In the genomic region with DNA sequence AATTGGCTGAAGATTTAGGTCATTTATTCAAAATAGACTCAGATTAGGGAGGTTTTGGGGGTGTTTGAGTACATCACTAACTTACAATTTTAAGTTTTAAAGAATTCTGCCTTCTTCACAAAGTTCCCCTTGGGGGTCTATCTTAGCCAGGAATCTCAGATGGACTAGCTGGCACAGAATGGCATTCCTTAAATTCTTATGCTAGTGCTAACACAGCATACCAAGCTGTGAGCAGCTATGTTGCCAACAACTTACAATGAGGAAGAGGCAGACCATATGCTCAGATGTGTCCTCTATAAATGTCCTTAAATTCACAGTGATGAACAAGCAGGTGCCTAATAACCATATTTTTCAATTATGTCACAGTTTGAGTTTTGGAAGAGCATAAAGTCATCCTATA, we compare ENCODE assay signal across 18 cellular contexts.
DNase-seq lines count a peak whose midpoint lies in the region; ATAC-seq, FAIRE-seq and TF ChIP-seq lines count a peak whose summit lies in the region.
"Had no signal": no experiment of that assay in that cellular context is flagged by ENCODE, and none has a peak within 500 bp of the region (broad histone marks: within the 10 kb centered on the region; RNA-seq: fewer than 3 reads in every experiment).

No MANE protein-coding gene starts in this region.

- POLR2A ChIA-PET in H1 (lab: Charles Lee; ENCODE audit: partially characterized antibody): no interaction called here

- H3K27ac ChIP-seq in H1 (ENCODE audit: low read depth, low read length): no peak overlapping the region
- H3K27ac ChIP-seq in neural progenitor cell: no peak overlapping the region
- H3K27ac ChIP-seq: breast epithelium, prostate gland, stomach, vagina had no signal

- peak; percentile 57 for FAIRE-seq in H1 (lab: Jason Lieb, UNC)

- H4K5ac ChIP-seq in H1 (ENCODE audit: insufficient read length, low read depth, low read length): no peak overlapping the region

- H3K36me3 ChIP-seq in H1 (ENCODE audit: control insufficient read depth in 2 of 4, insufficient read depth in 4 of 4, low read length in 3 of 4) (no peaks in the 10 kb centered on the region), neural progenitor cell (no peaks in the 10 kb centered on the region)
- H3K36me3 ChIP-seq: breast epithelium, prostate gland, stomach, vagina had no signal

- TF ChIP-seq POLR2A in H1 (IDR thresholded peaks at IDR 0.05; ENCODE audit: control extremely low read depth in 1 of 2, low read depth in 2 of 2, low read length in 2 of 2): no peak

- TF ChIP-seq CTCF in H1 (IDR thresholded peaks at IDR 0.05; ENCODE audit: control extremely low read depth in 1 of 3, insufficient read depth in 1 of 3, low read depth in 1 of 3, low read length in 3 of 3) (no peak), neural progenitor cell (IDR thresholded peaks at IDR 0.05) (no peak), GM10266 (IDR thresholded peaks at IDR 0.05; ENCODE audit: control insufficient read depth, insufficient read depth, low read depth, missing control alignments) (no peak)

- no peaks in the 10 kb centered on the region for H3K79me1 ChIP-seq in H1 (ENCODE audit: low read depth, low read length)

- ATAC-seq in HG02884 (IDR thresholded peaks at IDR 0.05; ENCODE audit: unreplicated experiment) (no peak), GM21737 (IDR thresholded peaks at IDR 0.05; ENCODE audit: unreplicated experiment) (no peak)
- ATAC-seq: natural killer cell treated with Interleukin-12 subunit alpha and Interleukin-12 subunit beta and Interleukin-15 and Interleukin-18, amount 100 ng/mL, for 72 hours had no signal

- CTCF ChIA-PET in H1 (lab: Charles Lee; ENCODE audit: partially characterized antibody): interaction anchor here (1.2 kb wide), 1 partner anchor 258 kb away, joined by 3 read pairs; no protein-coding TSS in a partner anchor

- no peak overlapping the region for H3K4ac ChIP-seq in H1 (replicated peaks; ENCODE audit: insufficient read length, low read depth, low read length)

- H2BK120ac ChIP-seq in H1 (replicated peaks; ENCODE audit: low read depth, low read length): no peak overlapping the region

- H3K56ac ChIP-seq in H1 (replicated peaks; ENCODE audit: insufficient read length, low read depth, low read length): no peak overlapping the region

- no peak for TF ChIP-seq RAD21 in H1 (IDR thresholded peaks at IDR 0.05 in 1 of 2, conservative IDR thresholded peaks at IDR 0.05 in 1 of 2; ENCODE audit: low read depth in 2 of 2, low read length in 2 of 2)

- H3K79me2 ChIP-seq in H1 (ENCODE audit: control insufficient read depth in 1 of 2, insufficient read depth in 2 of 2, low read length in 2 of 2): no peaks in the 10 kb centered on the region
- H3K79me2 ChIP-seq in neural progenitor cell (ENCODE audit: low read depth): no peaks in the 10 kb centered on the region

- H2BK12ac ChIP-seq in H1 (ENCODE audit: low read depth, low read length): peak overlapping the region; percentile 93; the same call in 1 of the 2 replicates

- no peaks in the 10 kb centered on the region for H3K4me1 Mint-ChIP-seq in neural progenitor cell
- H3K4me1 Mint-ChIP-seq: B cell had no signal

- H3K36me3 Mint-ChIP-seq in neural progenitor cell: no peaks in the 10 kb centered on the region
- H3K36me3 Mint-ChIP-seq: natural killer cell treated with Interleukin-12 subunit alpha and Interleukin-12 subunit beta and Interleukin-15 and Interleukin-18, amount 100 ng/mL, for 72 hours had no signal

- H3K4me2 ChIP-seq in H1 (ENCODE audit: insufficient read depth in 1 of 2, low read depth in 2 of 2, low read length in 2 of 2): peak overlapping the region; percentile 25 to 40; a peak in 1 of 4 replicates
- H3K4me2 ChIP-seq in neural progenitor cell: no peak overlapping the region

- H2BK5ac ChIP-seq in H1 (ENCODE audit: low read depth, low read length): no peak overlapping the region

- no peaks in the 10 kb centered on the region for H3K23me2 ChIP-seq in H1 (ENCODE audit: low read depth, low read length)

- H2BK20ac ChIP-seq in H1 (ENCODE audit: low read length): no peak overlapping the region

- no peak overlapping the region; the same call in 1 of the 2 replicates for H2AK5ac ChIP-seq in H1 (ENCODE audit: low read depth, low read length)

- H4K20me1 ChIP-seq in H1 (replicated peaks in 1 of 2; ENCODE audit: control insufficient read depth in 1 of 2, insufficient read depth in 2 of 2, low read length in 2 of 2) (no peaks in the 10 kb centered on the region), neural progenitor cell (ENCODE audit: low read depth) (no peaks in the 10 kb centered on the region)

- H3K27me3 ChIP-seq in H1 (replicated peaks in 1 of 4; ENCODE audit: control insufficient read depth in 3 of 4, extremely low read depth in 1 of 4, insufficient read depth in 3 of 4, low read length in 3 of 4): no peaks in the 10 kb centered on the region
- H3K27me3 ChIP-seq in neural progenitor cell: no peaks in the 10 kb centered on the region
- H3K27me3 ChIP-seq: breast epithelium, stomach, vagina had no signal

- no peak overlapping the region for H3K14ac ChIP-seq in H1 (ENCODE audit: insufficient read length)

- no peaks in the 10 kb centered on the region for H3F3A ChIP-seq in neural progenitor cell (ENCODE audit: low read depth)

- H3K27me3 Mint-ChIP-seq in neural progenitor cell (ENCODE audit: insufficient read depth, low read depth): peaks cover 3% of the 10 kb centered on the region

- H3K9me3 ChIP-seq in H1 (ENCODE audit: insufficient read depth in 2 of 2, low read depth in 1 of 2, low read length in 1 of 2) (no peaks in the 10 kb centered on the region), neural progenitor cell (ENCODE audit: low read depth) (no peaks in the 10 kb centered on the region)
- H3K9me3 ChIP-seq: breast epithelium, prostate gland, stomach, vagina had no signal

- H3K4me1 ChIP-seq in H1 (replicated peaks in 1 of 4; ENCODE audit: control insufficient read depth in 3 of 4, insufficient read depth in 4 of 4, low read length in 3 of 4): peaks cover 0 to 6% (median 5%) of the 10 kb centered on the region in 4 experiments; a peak in 4 of 7 replicates
- H3K4me1 ChIP-seq in neural progenitor cell: peaks cover 2% of the 10 kb centered on the region
- H3K4me1 ChIP-seq: breast epithelium, prostate gland had no signal

- no peak overlapping the region for H4K8ac ChIP-seq in H1 (ENCODE audit: extremely low read depth, insufficient read depth, low read length)

- H2AFZ ChIP-seq in H1 (ENCODE audit: low read length): peak overlapping the region; percentile 81; the same call in 1 of the 2 replicates
- H2AFZ ChIP-seq in neural progenitor cell (replicated peaks): no peak overlapping the region

- H3K9ac ChIP-seq in H1 (replicated peaks in 1 of 4; ENCODE audit: extremely low read depth in 1 of 4, low read depth in 3 of 4, low read length in 3 of 4): no peak overlapping the region
- no peak overlapping the region for H3K9ac ChIP-seq in neural progenitor cell

- peak; percentile 21 for DNase-seq in ELR (ENCODE audit: low read depth)
- peak; percentile 4 to 75 for DNase-seq in NCI-H446 (lab: John Stamatoyannopoulos, UW)
- no peak for DNase-seq in H1 (ENCODE audit: low read depth in 1 of 2, low spot score in 2 of 2)
- DNase-seq in neural progenitor cell (ENCODE audit: low spot score): peak; percentile 26
- no peak for DNase-seq in AG08396 (ENCODE audit: low spot score)
- no peak for DNase-seq in GM10266 (ENCODE audit: extremely low spot score)
- DNase-seq: activated CD4-positive, alpha-beta T cell treated with anti-CD3 and anti-CD28 coated beads for 48 hours; activated naive CD4-positive, alpha-beta T cell; stomach had no signal

- peak overlapping the region in 1 of 4 experiments; percentile 12; a peak in 1 of 8 replicates for H3K4me3 ChIP-seq in H1 (ENCODE audit: extremely low read depth in 1 of 4, insufficient read depth in 2 of 4, low read depth in 3 of 4, low read length in 4 of 4)
- H3K4me3 ChIP-seq in neural progenitor cell: no peak overlapping the region
- H3K4me3 ChIP-seq: breast epithelium, lung, prostate gland, stomach, vagina had no signal

- no peak overlapping the region for H2BK15ac ChIP-seq in H1 (ENCODE audit: low read length)

- no peak overlapping the region for H3K23ac ChIP-seq in H1 (ENCODE audit: insufficient read length)

- no peak for TF ChIP-seq EP300 in H1 (IDR thresholded peaks at IDR 0.05; ENCODE audit: borderline replicate concordance in 1 of 2, low read depth in 2 of 2, low read length in 2 of 2)

- no peaks in the 10 kb centered on the region for H3K9me3 Mint-ChIP-seq in neural progenitor cell
- H3K9me3 Mint-ChIP-seq: natural killer cell treated with Interleukin-12 subunit alpha and Interleukin-12 subunit beta and Interleukin-15 and Interleukin-18, amount 100 ng/mL, for 72 hours; T-helper 2 cell treated with Interferon-gamma antibody and Interleukin-4, amounts not matched to agents 5 μg/mL and 100 μg/mL, for 36 hours had no signal

- H3K18ac ChIP-seq in H1 (ENCODE audit: extremely low read depth, low read length): no peak overlapping the region

- no peak overlapping the region for H4K91ac ChIP-seq in H1 (replicated peaks; ENCODE audit: insufficient read length, low read length)

- no peak overlapping the region for H3K4me3 Mint-ChIP-seq in neural progenitor cell
- H3K4me3 Mint-ChIP-seq: B cell; natural killer cell treated with Interleukin-12 subunit alpha and Interleukin-12 subunit beta and Interleukin-15 and Interleukin-18, amount 100 ng/mL, for 72 hours; T-helper 2 cell treated with Interferon-gamma antibody and Interleukin-4, amounts not matched to agents 5 μg/mL and 100 μg/mL, for 36 hours had no signal

- no peak overlapping the region for H3K27ac Mint-ChIP-seq in neural progenitor cell
- H3K27ac Mint-ChIP-seq: B cell; natural killer cell treated with Interleukin-12 subunit alpha and Interleukin-12 subunit beta and Interleukin-15 and Interleukin-18, amount 100 ng/mL, for 72 hours; T-helper 2 cell treated with Interferon-gamma antibody and Interleukin-4, amounts not matched to agents 5 μg/mL and 100 μg/mL, for 36 hours had no signal

Comparison
In these comparisons a context has a peak if more than half of its experiments do, and no peak if none do; other contexts are left out.
1. DNase-seq: peak in ELR (single experiment), NCI-H446 (2 of 2) and neural progenitor cell (single experiment); none in H1 (0 of 2), AG08396 (single experiment) and GM10266 (single experiment).